In the genomic region with DNA sequence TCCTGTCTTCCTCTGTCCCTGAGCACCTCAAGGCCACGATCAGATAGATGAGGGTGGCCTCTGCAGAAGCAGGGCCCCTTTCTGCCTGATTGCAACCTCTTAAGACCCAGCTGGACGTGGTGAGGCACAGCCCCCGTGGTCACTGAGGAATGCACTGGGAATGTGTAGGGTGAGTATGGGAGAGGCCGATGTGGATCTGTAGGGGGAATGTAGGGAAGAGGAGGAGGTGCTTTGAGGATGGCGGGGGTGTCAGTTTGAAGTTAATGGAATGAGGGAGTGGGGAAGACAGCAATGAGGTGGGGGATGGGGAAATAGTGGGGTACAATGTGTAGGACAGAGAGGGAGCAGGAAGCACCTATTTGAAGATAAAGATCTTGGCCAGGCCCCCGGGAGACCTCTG, we compare ENCODE assay signal across 27 cellular contexts. TPM values are rescaled to one million over a fixed set of nuclear protein-coding genes. Genes with fewer than 3 reads are reported as not detected.
"Had no signal": no experiment of that assay in that cellular context is flagged by ENCODE, and none has a peak within 500 bp of the region (broad histone marks: within the 10 kb centered on the region; RNA-seq: fewer than 3 reads in every experiment).

No MANE protein-coding gene starts in this region.

- H3K4me3 ChIP-seq: MG63 had no signal

- H3K4me2 ChIP-seq: SK-N-SH had no signal

- H3K36me3 ChIP-seq: MG63 had no signal

- H3K27ac ChIP-seq: RWPE1 had no signal

- H3K9ac ChIP-seq: SK-N-SH had no signal

- FAIRE-seq: HepG2 had no signal

- DNase-seq: IMR-90, Karpas-422, KG1, MG63, NCI-H1092, NCI-H1105 treated with DMSO at 0.1 percent for 48 hours, NCI-H1417 treated with DMSO at 0.1 percent for 48 hours, NCI-H146, NCI-H1694 treated with DMSO at 0.1 percent for 48 hours, NCI-H1930, NCI-H2081, NCI-H2107, NCI-H2227 treated with DMSO at 0.1 percent for 48 hours, NCI-H524 treated with DMSO at 0.1 percent for 48 hours, NCI-H69, NCI-H774, PC-3, SHP77, SK-N-SH, SW 1271 had no signal

- H3K27me3 ChIP-seq: MG63 had no signal

- H3K9me3 ChIP-seq: MG63, SK-N-SH had no signal

- ATAC-seq: HepG2, Panc1, PC-3 had no signal

RNA-seq across cellular contexts. Expression of a gene that starts 0.8 kb away (rescaled TPM):
- total RNA-seq: HepG2, HT1080, IMR-90, NCI-H460, OCI-LY7, PC-3, SK-MEL-5 had no signal
- polyA plus RNA-seq: HepG2, IMR-90, SK-N-SH had no signal

RNA-seq across cellular contexts. Expression of a gene that starts 14.8 kb away (rescaled TPM):
- total RNA-seq: HepG2, HT1080, IMR-90, NCI-H460, OCI-LY7, PC-3, SK-MEL-5 had no signal
- polyA plus RNA-seq: HepG2, IMR-90, SK-N-SH had no signal

RNA-seq across cellular contexts. Expression of a gene that starts 27.0 kb away (rescaled TPM):
- total RNA-seq: HepG2, IMR-90, NCI-H460, OCI-LY7, SK-MEL-5 had no signal
- polyA plus RNA-seq: HepG2, IMR-90, SK-N-SH had no signal
